19 cellular contexts compared by ENCODE assay signal in genomic region chr9:29514862-29515261, GRCh38.
"Had no signal": no experiment of that assay in that cellular context is flagged by ENCODE, and none has a peak within 500 bp of the region (broad histone marks: within the 10 kb centered on the region; RNA-seq: fewer than 3 reads in every experiment).

No MANE protein-coding gene starts in this region.

- H3K4me1 Mint-ChIP-seq: activated CD4-positive, alpha-beta T cell treated with anti-CD3 and anti-CD28 coated beads, Interleukin-2, amount 10 ng/mL, durations not matched to agents 7 days and 5 days; mesothelial cell of epicardium; nephron had no signal

- H3K4me3 Mint-ChIP-seq: activated CD4-positive, alpha-beta T cell treated with anti-CD3 and anti-CD28 coated beads, Interleukin-2, amount 10 ng/mL, durations not matched to agents 7 days and 5 days; activated naive CD4-positive, alpha-beta T cell treated with anti-CD3 and anti-CD28 coated beads for 36 hours; activated T-cell treated with anti-CD3 and anti-CD28 coated beads, Interleukin-2, amount 50 U/mL, for 4 hours; mesothelial cell of epicardium; nephron; stimulated activated naive CD8-positive, alpha-beta T cell treated with anti-CD3 and anti-CD28 coated beads, Interleukin-15, Interleukin-2, amounts not matched to agents 100 ng/mL and 50 ng/mL, for 24 hours had no signal

- H3K27me3 ChIP-seq: brain microvascular endothelial cell, colonic mucosa, esophagus muscularis mucosa, suprapubic skin had no signal

- H3K27ac ChIP-seq: brain microvascular endothelial cell, colonic mucosa, esophagus muscularis mucosa, prostate gland, suprapubic skin had no signal

- H3K4me1 ChIP-seq: colonic mucosa, esophagus muscularis mucosa, prostate gland, suprapubic skin had no signal

- ATAC-seq: activated T-cell treated with anti-CD3 and anti-CD28 coated beads, Interleukin-2, amount 50 U/mL, for 4 hours; right cardiac atrium had no signal

- H3K4me3 ChIP-seq: colonic mucosa, esophagus muscularis mucosa, lung, prostate gland, suprapubic skin had no signal

- DNase-seq: activated CD4-positive, alpha-beta T cell treated with anti-CD3 and anti-CD28 coated beads, Interleukin-2, amount 10 ng/mL, durations not matched to agents 7 days and 5 days; activated CD8-positive, alpha-beta memory T cell treated with anti-CD3 and anti-CD28 coated beads, Interleukin-2, amount 50 U/mL, for 4 hours; activated naive CD4-positive, alpha-beta T cell treated with anti-CD3 and anti-CD28 coated beads for 36 hours; activated T-cell treated with anti-CD3 and anti-CD28 coated beads, Interleukin-2, amount 50 U/mL, for 4 hours; brain microvascular endothelial cell; central memory CD4-positive, alpha-beta T cell; colonic mucosa; effector CD4-positive, alpha-beta T cell; stimulated activated CD4-positive, alpha-beta T cell treated with anti-CD3 and anti-CD28 coated beads, Interleukin-2, amount 100 ng/mL, for 24 hours; T1000; trophoblast cell had no signal

- H3K36me3 ChIP-seq: brain microvascular endothelial cell, colonic mucosa, esophagus muscularis mucosa, prostate gland, suprapubic skin had no signal

- H3K27me3 Mint-ChIP-seq: activated CD4-positive, alpha-beta T cell treated with anti-CD3 and anti-CD28 coated beads, Interleukin-2, amount 10 ng/mL, durations not matched to agents 7 days and 5 days; stimulated activated naive CD8-positive, alpha-beta T cell treated with anti-CD3 and anti-CD28 coated beads, Interleukin-15, Interleukin-2, amounts not matched to agents 100 ng/mL and 50 ng/mL, for 24 hours had no signal

- H3K27ac Mint-ChIP-seq: activated CD4-positive, alpha-beta T cell treated with anti-CD3 and anti-CD28 coated beads, Interleukin-2, amount 10 ng/mL, durations not matched to agents 7 days and 5 days; activated naive CD4-positive, alpha-beta T cell treated with anti-CD3 and anti-CD28 coated beads for 36 hours; mesothelial cell of epicardium; nephron; stimulated activated naive CD8-positive, alpha-beta T cell treated with anti-CD3 and anti-CD28 coated beads, Interleukin-15, Interleukin-2, amounts not matched to agents 100 ng/mL and 50 ng/mL, for 24 hours had no signal

- H3K9me3 ChIP-seq: colonic mucosa, esophagus muscularis mucosa, prostate gland, suprapubic skin had no signal
